1 cellular context compared by ENCODE assay signal in the genomic region with DNA sequence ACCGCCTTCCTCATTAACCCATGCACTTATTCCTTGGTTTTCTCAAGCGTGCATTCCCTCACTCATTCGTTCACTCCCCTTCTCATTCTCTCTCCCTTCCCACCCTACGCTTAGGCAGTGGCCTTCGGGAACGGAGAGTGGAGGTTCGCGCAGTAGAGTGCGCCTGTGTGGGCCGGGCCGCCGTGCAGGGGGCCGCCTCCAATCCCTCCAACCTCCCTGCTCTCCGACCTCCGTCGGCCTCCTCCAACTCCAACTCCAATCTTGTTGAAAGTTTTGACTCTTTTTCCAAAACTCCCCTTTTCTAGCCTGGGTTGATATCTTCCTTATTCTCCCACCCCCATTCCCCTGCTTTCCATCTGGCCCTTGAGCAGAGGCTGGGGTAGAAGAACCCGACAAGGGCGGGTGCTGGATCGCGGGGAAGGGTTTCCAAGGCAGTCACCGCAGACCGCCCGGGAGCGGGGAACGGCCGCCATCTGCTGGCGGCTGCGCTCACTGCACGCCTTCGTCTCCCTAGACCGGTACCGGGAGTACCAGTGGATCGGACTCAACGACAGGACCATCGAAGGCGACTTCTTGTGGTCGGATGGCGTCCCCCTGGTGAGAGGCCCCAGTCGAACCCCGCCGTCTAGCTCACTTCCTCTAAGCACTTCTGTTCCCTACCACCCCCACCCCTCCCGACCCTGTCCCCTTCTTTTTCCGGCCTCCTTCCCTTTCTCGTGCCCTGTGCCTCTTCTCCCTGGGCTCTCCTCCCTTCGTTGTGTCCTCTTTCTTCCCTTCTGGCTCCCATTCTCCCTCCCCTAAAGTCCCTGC.
TF ChIP-seq lines count a peak whose summit lies in the region.

No MANE protein-coding gene starts in this region.

TF ChIP-seq in HepG2, 621 proteins besides CTCF, POLR2A, EP300 and RAD21 (continued from another document and continues in another):
- TF ChIP-seq, protein P1, sequence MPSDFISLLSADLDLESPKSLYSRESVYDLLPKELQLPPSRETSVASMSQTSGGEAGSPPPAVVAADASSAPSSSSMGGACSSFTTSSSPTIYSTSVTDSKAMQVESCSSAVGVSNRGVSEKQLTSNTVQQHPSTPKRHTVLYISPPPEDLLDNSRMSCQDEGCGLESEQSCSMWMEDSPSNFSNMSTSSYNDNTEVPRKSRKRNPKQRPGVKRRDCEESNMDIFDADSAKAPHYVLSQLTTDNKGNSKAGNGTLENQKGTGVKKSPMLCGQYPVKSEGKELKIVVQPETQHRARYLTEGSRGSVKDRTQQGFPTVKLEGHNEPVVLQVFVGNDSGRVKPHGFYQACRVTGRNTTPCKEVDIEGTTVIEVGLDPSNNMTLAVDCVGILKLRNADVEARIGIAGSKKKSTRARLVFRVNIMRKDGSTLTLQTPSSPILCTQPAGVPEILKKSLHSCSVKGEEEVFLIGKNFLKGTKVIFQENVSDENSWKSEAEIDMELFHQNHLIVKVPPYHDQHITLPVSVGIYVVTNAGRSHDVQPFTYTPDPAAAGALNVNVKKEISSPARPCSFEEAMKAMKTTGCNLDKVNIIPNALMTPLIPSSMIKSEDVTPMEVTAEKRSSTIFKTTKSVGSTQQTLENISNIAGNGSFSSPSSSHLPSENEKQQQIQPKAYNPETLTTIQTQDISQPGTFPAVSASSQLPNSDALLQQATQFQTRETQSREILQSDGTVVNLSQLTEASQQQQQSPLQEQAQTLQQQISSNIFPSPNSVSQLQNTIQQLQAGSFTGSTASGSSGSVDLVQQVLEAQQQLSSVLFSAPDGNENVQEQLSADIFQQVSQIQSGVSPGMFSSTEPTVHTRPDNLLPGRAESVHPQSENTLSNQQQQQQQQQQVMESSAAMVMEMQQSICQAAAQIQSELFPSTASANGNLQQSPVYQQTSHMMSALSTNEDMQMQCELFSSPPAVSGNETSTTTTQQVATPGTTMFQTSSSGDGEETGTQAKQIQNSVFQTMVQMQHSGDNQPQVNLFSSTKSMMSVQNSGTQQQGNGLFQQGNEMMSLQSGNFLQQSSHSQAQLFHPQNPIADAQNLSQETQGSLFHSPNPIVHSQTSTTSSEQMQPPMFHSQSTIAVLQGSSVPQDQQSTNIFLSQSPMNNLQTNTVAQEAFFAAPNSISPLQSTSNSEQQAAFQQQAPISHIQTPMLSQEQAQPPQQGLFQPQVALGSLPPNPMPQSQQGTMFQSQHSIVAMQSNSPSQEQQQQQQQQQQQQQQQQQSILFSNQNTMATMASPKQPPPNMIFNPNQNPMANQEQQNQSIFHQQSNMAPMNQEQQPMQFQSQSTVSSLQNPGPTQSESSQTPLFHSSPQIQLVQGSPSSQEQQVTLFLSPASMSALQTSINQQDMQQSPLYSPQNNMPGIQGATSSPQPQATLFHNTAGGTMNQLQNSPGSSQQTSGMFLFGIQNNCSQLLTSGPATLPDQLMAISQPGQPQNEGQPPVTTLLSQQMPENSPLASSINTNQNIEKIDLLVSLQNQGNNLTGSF (CRISPR knock-in tag; IDR thresholded peaks at IDR 0.05): no peak
- no peak for TF ChIP-seq DNMT3B (CRISPR knock-in tag; conservative IDR thresholded peaks at IDR 0.05)
- TF ChIP-seq ZSCAN20 (CRISPR knock-in tag; IDR thresholded peaks at IDR 0.05; ENCODE audit: borderline replicate concordance): no peak
- TF ChIP-seq FOXC1 (CRISPR knock-in tag; IDR thresholded peaks at IDR 0.05; ENCODE audit: borderline replicate concordance): peak; percentile 33; the same call in 1 of the 2 replicates
- TF ChIP-seq SETDB1 (CRISPR knock-in tag; IDR thresholded peaks at IDR 0.05; ENCODE audit: borderline replicate concordance): no peak
- TF ChIP-seq ZNF703 (CRISPR knock-in tag; IDR thresholded peaks at IDR 0.05; ENCODE audit: borderline replicate concordance): no peak
- no peak for TF ChIP-seq ZNF292 (CRISPR knock-in tag; IDR thresholded peaks at IDR 0.05; ENCODE audit: borderline replicate concordance, low read depth)
- TF ChIP-seq ZNF274 (CRISPR knock-in tag; IDR thresholded peaks at IDR 0.05): peak; percentile 70; the same call in 1 of the 2 replicates
- TF ChIP-seq, protein P2, sequence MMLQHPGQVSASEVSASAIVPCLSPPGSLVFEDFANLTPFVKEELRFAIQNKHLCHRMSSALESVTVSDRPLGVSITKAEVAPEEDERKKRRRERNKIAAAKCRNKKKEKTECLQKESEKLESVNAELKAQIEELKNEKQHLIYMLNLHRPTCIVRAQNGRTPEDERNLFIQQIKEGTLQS (CRISPR knock-in tag; IDR thresholded peaks at IDR 0.05): no peak
- no peak for TF ChIP-seq KLF13 (CRISPR knock-in tag; IDR thresholded peaks at IDR 0.05)
- TF ChIP-seq U2AF2 (IDR thresholded peaks at IDR 0.05; ENCODE audit: low read depth, low read length): no peak
- no peak for TF ChIP-seq NONO (IDR thresholded peaks at IDR 0.05)
- TF ChIP-seq NONO (CRISPR knock-in tag; conservative IDR thresholded peaks at IDR 0.05): no peak
- no peak for TF ChIP-seq FOXA3 (CRISPR knock-in tag; IDR thresholded peaks at IDR 0.05)
- no peak for TF ChIP-seq ZFP37 (CRISPR knock-in tag; IDR thresholded peaks at IDR 0.05; ENCODE audit: borderline replicate concordance)
- TF ChIP-seq ZNF24 (IDR thresholded peaks at IDR 0.05): no peak
- TF ChIP-seq ZNF749 (CRISPR knock-in tag; IDR thresholded peaks at IDR 0.05; ENCODE audit: borderline replicate concordance): no peak
- TF ChIP-seq, protein P3, sequence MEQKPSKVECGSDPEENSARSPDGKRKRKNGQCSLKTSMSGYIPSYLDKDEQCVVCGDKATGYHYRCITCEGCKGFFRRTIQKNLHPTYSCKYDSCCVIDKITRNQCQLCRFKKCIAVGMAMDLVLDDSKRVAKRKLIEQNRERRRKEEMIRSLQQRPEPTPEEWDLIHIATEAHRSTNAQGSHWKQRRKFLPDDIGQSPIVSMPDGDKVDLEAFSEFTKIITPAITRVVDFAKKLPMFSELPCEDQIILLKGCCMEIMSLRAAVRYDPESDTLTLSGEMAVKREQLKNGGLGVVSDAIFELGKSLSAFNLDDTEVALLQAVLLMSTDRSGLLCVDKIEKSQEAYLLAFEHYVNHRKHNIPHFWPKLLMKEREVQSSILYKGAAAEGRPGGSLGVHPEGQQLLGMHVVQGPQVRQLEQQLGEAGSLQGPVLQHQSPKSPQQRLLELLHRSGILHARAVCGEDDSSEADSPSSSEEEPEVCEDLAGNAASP (CRISPR knock-in tag; IDR thresholded peaks at IDR 0.05; ENCODE audit: borderline replicate concordance): peak; percentile 33; the same call in 1 of the 2 replicates
- TF ChIP-seq, protein P4, sequence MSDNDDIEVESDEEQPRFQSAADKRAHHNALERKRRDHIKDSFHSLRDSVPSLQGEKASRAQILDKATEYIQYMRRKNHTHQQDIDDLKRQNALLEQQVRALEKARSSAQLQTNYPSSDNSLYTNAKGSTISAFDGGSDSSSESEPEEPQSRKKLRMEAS (IDR thresholded peaks at IDR 0.05): no peak; the same call in 1 of the 2 replicates
- TF ChIP-seq ZNF558 (CRISPR knock-in tag; IDR thresholded peaks at IDR 0.05; ENCODE audit: borderline replicate concordance): no peak
- TF ChIP-seq ZNF616 (CRISPR knock-in tag; IDR thresholded peaks at IDR 0.05; ENCODE audit: low read depth): no peak
- no peak for TF ChIP-seq PRMT3 (CRISPR knock-in tag; IDR thresholded peaks at IDR 0.05; ENCODE audit: borderline replicate concordance, low read depth)
- TF ChIP-seq, protein P5, sequence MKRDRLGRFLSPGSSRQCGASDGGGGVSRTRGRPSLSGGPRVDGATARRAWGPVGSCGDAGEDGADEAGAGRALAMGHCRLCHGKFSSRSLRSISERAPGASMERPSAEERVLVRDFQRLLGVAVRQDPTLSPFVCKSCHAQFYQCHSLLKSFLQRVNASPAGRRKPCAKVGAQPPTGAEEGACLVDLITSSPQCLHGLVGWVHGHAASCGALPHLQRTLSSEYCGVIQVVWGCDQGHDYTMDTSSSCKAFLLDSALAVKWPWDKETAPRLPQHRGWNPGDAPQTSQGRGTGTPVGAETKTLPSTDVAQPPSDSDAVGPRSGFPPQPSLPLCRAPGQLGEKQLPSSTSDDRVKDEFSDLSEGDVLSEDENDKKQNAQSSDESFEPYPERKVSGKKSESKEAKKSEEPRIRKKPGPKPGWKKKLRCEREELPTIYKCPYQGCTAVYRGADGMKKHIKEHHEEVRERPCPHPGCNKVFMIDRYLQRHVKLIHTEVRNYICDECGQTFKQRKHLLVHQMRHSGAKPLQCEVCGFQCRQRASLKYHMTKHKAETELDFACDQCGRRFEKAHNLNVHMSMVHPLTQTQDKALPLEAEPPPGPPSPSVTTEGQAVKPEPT (CRISPR knock-in tag; IDR thresholded peaks at IDR 0.05; ENCODE audit: low read depth): no peak
- TF ChIP-seq, protein P6, sequence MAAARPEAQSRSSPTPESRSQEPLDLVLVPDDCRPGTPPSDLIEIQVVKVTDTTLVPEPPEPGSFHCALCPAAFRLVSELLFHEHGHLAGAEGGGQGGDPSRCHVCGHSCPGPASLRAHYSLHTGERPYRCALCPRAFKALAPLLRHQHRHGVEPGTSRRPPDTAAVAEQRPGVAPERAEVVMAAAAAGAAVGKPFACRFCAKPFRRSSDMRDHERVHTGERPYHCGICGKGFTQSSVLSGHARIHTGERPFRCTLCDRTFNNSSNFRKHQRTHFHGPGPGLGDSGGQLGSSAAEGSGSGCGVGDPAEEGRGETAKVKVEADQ (CRISPR knock-in tag; IDR thresholded peaks at IDR 0.05; ENCODE audit: borderline replicate concordance): 0 out of 2 replicates have a peak, but pooled peaks have one; percentile 64
- peak; percentile 35 for TF ChIP-seq HNRNPLL (IDR thresholded peaks at IDR 0.05; ENCODE audit: low read depth, low read length, poor library complexity, severe bottlenecking)
- no peak for TF ChIP-seq ZMYM4 (CRISPR knock-in tag; IDR thresholded peaks at IDR 0.05)
- no peak for TF ChIP-seq ZNF598 (CRISPR knock-in tag; IDR thresholded peaks at IDR 0.05; ENCODE audit: borderline replicate concordance)
- TF ChIP-seq PHB2 (IDR thresholded peaks at IDR 0.05; ENCODE audit: partially characterized antibody): no peak
- peak; percentile 26; the same call in 1 of the 2 replicates for TF ChIP-seq KDM2A (CRISPR knock-in tag; IDR thresholded peaks at IDR 0.05; ENCODE audit: borderline replicate concordance, low read depth)
- peak; percentile 79 for TF ChIP-seq RBM22 (optimal IDR thresholded peaks at IDR 0.05; ENCODE audit: low read length)
- TF ChIP-seq PAF1 (CRISPR knock-in tag; IDR thresholded peaks at IDR 0.05): no peak
- TF ChIP-seq, protein P7, sequence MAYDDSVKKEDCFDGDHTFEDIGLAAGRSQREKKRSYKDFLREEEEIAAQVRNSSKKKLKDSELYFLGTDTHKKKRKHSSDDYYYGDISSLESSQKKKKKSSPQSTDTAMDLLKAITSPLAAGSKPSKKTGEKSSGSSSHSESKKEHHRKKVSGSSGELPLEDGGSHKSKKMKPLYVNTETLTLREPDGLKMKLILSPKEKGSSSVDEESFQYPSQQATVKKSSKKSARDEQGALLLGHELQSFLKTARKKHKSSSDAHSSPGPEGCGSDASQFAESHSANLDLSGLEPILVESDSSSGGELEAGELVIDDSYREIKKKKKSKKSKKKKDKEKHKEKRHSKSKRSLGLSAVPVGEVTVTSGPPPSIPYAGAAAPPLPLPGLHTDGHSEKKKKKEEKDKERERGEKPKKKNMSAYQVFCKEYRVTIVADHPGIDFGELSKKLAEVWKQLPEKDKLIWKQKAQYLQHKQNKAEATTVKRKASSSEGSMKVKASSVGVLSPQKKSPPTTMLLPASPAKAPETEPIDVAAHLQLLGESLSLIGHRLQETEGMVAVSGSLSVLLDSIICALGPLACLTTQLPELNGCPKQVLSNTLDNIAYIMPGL (CRISPR knock-in tag; IDR thresholded peaks at IDR 0.05; ENCODE audit: borderline replicate concordance in 1 of 2, low read depth in 1 of 2): peak; percentile 23 to 47; a peak in 1 of 4 replicates
- TF ChIP-seq, protein P8, sequence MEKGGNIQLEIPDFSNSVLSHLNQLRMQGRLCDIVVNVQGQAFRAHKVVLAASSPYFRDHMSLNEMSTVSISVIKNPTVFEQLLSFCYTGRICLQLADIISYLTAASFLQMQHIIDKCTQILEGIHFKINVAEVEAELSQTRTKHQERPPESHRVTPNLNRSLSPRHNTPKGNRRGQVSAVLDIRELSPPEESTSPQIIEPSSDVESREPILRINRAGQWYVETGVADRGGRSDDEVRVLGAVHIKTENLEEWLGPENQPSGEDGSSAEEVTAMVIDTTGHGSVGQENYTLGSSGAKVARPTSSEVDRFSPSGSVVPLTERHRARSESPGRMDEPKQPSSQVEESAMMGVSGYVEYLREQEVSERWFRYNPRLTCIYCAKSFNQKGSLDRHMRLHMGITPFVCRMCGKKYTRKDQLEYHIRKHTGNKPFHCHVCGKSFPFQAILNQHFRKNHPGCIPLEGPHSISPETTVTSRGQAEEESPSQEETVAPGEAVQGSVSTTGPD (CRISPR knock-in tag; IDR thresholded peaks at IDR 0.05): no peak
- TF ChIP-seq MAFF (IDR thresholded peaks at IDR 0.05; ENCODE audit: low read depth, low read length): no peak
- 0 out of 2 replicates have a peak, but pooled peaks have one; percentile 68 for TF ChIP-seq ZNF547 (CRISPR knock-in tag; IDR thresholded peaks at IDR 0.05)
- TF ChIP-seq SIN3B (IDR thresholded peaks at IDR 0.05; ENCODE audit: low read length): no peak
- TF ChIP-seq, protein P9, sequence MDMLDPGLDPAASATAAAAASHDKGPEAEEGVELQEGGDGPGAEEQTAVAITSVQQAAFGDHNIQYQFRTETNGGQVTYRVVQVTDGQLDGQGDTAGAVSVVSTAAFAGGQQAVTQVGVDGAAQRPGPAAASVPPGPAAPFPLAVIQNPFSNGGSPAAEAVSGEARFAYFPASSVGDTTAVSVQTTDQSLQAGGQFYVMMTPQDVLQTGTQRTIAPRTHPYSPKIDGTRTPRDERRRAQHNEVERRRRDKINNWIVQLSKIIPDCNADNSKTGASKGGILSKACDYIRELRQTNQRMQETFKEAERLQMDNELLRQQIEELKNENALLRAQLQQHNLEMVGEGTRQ (IDR thresholded peaks at IDR 0.05; ENCODE audit: low read depth, low read length): no peak
- TF ChIP-seq, protein P9 (CRISPR knock-in tag; IDR thresholded peaks at IDR 0.05; ENCODE audit: borderline replicate concordance): no peak
- no peak for TF ChIP-seq MED13 (CRISPR knock-in tag; IDR thresholded peaks at IDR 0.05)
- TF ChIP-seq SMAD3 (CRISPR knock-in tag; IDR thresholded peaks at IDR 0.05): no peak
- no peak for TF ChIP-seq GTF2F1 (IDR thresholded peaks at IDR 0.05; ENCODE audit: low read length)
- no peak for TF ChIP-seq SAFB2 (CRISPR knock-in tag; IDR thresholded peaks at IDR 0.05; ENCODE audit: borderline replicate concordance, low read depth)
- TF ChIP-seq U2AF1 (optimal IDR thresholded peaks at IDR 0.05; ENCODE audit: low read depth, low read length): peak; percentile 43
- TF ChIP-seq ZNF562 (CRISPR knock-in tag; IDR thresholded peaks at IDR 0.05; ENCODE audit: borderline replicate concordance): no peak
- TF ChIP-seq PPARG (CRISPR knock-in tag; conservative IDR thresholded peaks at IDR 0.05): 0 out of 2 replicates have a peak, but pooled peaks have one; percentile 10
- TF ChIP-seq KLF6 (CRISPR knock-in tag; IDR thresholded peaks at IDR 0.05): no peak
